1 cellular context compared by ENCODE assay signal in the genomic region with DNA sequence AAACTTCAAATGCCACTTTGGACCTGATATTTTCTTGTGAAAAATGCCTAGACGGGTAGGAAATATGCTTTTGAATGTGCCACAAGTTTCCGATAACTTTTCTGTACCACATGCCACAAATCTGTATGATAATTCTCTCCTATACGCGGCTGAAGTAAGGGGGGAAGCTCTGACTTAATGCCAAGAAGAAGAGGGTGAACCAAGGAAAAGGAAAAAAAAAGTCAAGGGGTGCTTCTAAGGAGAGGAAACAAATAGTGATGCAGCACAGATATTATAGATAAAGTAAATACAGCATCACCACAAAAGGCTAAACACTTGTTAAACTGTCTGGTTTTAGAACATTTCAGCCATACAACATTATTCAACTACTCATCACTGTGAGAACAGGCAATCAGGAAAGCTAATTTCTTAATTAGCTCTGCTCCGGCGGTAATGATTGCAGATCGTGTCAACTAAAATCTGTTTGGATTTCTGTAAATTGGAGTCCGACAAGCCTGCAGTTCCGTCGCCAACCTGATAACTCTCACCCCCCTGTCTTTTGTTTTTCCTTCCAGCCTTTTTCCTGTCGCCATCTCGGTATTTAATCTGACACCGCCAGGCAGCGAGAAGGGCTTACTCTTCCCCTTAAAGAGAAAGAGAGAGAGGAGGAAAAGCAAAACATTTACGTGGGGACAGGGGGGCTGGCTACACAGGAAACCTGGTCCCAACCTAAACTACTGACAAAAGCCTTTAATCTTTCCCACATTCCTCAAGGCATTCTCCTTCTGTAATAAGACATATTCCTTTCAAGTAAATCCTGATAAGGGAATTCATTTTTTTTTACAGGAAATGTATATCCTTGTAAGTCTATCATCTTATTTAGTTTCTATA.
TF ChIP-seq lines count a peak whose summit lies in the region.

No MANE protein-coding gene starts in this region.

TF ChIP-seq in HepG2, 621 proteins besides CTCF, POLR2A, EP300 and RAD21 (continued from another document):
- TF ChIP-seq, protein P1, sequence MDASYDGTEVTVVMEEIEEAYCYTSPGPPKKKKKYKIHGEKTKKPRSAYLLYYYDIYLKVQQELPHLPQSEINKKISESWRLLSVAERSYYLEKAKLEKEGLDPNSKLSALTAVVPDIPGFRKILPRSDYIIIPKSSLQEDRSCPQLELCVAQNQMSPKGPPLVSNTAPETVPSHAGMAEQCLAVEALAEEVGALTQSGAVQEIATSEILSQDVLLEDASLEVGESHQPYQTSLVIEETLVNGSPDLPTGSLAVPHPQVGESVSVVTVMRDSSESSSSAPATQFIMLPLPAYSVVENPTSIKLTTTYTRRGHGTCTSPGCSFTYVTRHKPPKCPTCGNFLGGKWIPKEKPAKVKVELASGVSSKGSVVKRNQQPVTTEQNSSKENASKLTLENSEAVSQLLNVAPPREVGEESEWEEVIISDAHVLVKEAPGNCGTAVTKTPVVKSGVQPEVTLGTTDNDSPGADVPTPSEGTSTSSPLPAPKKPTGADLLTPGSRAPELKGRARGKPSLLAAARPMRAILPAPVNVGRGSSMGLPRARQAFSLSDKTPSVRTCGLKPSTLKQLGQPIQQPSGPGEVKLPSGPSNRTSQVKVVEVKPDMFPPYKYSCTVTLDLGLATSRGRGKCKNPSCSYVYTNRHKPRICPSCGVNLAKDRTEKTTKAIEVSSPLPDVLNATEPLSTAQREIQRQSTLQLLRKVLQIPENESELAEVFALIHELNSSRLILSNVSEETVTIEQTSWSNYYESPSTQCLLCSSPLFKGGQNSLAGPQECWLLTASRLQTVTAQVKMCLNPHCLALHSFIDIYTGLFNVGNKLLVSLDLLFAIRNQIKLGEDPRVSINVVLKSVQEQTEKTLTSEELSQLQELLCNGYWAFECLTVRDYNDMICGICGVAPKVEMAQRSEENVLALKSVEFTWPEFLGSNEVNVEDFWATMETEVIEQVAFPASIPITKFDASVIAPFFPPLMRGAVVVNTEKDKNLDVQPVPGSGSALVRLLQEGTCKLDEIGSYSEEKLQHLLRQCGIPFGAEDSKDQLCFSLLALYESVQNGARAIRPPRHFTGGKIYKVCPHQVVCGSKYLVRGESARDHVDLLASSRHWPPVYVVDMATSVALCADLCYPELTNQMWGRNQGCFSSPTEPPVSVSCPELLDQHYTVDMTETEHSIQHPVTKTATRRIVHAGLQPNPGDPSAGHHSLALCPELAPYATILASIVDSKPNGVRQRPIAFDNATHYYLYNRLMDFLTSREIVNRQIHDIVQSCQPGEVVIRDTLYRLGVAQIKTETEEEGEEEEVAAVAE (CRISPR knock-in tag; IDR thresholded peaks at IDR 0.05; ENCODE audit: borderline replicate concordance): no peak
- TF ChIP-seq, protein P2, sequence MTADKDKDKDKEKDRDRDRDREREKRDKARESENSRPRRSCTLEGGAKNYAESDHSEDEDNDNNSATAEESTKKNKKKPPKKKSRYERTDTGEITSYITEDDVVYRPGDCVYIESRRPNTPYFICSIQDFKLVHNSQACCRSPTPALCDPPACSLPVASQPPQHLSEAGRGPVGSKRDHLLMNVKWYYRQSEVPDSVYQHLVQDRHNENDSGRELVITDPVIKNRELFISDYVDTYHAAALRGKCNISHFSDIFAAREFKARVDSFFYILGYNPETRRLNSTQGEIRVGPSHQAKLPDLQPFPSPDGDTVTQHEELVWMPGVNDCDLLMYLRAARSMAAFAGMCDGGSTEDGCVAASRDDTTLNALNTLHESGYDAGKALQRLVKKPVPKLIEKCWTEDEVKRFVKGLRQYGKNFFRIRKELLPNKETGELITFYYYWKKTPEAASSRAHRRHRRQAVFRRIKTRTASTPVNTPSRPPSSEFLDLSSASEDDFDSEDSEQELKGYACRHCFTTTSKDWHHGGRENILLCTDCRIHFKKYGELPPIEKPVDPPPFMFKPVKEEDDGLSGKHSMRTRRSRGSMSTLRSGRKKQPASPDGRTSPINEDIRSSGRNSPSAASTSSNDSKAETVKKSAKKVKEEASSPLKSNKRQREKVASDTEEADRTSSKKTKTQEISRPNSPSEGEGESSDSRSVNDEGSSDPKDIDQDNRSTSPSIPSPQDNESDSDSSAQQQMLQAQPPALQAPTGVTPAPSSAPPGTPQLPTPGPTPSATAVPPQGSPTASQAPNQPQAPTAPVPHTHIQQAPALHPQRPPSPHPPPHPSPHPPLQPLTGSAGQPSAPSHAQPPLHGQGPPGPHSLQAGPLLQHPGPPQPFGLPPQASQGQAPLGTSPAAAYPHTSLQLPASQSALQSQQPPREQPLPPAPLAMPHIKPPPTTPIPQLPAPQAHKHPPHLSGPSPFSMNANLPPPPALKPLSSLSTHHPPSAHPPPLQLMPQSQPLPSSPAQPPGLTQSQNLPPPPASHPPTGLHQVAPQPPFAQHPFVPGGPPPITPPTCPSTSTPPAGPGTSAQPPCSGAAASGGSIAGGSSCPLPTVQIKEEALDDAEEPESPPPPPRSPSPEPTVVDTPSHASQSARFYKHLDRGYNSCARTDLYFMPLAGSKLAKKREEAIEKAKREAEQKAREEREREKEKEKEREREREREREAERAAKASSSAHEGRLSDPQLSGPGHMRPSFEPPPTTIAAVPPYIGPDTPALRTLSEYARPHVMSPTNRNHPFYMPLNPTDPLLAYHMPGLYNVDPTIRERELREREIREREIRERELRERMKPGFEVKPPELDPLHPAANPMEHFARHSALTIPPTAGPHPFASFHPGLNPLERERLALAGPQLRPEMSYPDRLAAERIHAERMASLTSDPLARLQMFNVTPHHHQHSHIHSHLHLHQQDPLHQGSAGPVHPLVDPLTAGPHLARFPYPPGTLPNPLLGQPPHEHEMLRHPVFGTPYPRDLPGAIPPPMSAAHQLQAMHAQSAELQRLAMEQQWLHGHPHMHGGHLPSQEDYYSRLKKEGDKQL (CRISPR knock-in tag; IDR thresholded peaks at IDR 0.05; ENCODE audit: low read depth): no peak
- TF ChIP-seq ARNT2 (CRISPR knock-in tag; IDR thresholded peaks at IDR 0.05; ENCODE audit: low read depth) (no peak), NFKBIZ (CRISPR knock-in tag; IDR thresholded peaks at IDR 0.05) (no peak), CBX2 (IDR thresholded peaks at IDR 0.05; ENCODE audit: low read depth, low read length) (no peak), CBX2 (CRISPR knock-in tag; IDR thresholded peaks at IDR 0.05; ENCODE audit: low read depth) (no peak)
- TF ChIP-seq, protein P3, sequence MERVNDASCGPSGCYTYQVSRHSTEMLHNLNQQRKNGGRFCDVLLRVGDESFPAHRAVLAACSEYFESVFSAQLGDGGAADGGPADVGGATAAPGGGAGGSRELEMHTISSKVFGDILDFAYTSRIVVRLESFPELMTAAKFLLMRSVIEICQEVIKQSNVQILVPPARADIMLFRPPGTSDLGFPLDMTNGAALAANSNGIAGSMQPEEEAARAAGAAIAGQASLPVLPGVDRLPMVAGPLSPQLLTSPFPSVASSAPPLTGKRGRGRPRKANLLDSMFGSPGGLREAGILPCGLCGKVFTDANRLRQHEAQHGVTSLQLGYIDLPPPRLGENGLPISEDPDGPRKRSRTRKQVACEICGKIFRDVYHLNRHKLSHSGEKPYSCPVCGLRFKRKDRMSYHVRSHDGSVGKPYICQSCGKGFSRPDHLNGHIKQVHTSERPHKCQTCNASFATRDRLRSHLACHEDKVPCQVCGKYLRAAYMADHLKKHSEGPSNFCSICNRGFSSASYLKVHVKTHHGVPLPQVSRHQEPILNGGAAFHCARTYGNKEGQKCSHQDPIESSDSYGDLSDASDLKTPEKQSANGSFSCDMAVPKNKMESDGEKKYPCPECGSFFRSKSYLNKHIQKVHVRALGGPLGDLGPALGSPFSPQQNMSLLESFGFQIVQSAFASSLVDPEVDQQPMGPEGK (CRISPR knock-in tag; IDR thresholded peaks at IDR 0.05): no peak
- TF ChIP-seq, protein P4, sequence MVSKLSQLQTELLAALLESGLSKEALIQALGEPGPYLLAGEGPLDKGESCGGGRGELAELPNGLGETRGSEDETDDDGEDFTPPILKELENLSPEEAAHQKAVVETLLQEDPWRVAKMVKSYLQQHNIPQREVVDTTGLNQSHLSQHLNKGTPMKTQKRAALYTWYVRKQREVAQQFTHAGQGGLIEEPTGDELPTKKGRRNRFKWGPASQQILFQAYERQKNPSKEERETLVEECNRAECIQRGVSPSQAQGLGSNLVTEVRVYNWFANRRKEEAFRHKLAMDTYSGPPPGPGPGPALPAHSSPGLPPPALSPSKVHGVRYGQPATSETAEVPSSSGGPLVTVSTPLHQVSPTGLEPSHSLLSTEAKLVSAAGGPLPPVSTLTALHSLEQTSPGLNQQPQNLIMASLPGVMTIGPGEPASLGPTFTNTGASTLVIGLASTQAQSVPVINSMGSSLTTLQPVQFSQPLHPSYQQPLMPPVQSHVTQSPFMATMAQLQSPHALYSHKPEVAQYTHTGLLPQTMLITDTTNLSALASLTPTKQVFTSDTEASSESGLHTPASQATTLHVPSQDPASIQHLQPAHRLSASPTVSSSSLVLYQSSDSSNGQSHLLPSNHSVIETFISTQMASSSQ (IDR thresholded peaks at IDR 0.05; ENCODE audit: low read depth): no peak
- TF ChIP-seq, protein P4 (CRISPR knock-in tag; IDR thresholded peaks at IDR 0.05; ENCODE audit: borderline replicate concordance): no peak
- TF ChIP-seq, protein P5, sequence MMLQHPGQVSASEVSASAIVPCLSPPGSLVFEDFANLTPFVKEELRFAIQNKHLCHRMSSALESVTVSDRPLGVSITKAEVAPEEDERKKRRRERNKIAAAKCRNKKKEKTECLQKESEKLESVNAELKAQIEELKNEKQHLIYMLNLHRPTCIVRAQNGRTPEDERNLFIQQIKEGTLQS (CRISPR knock-in tag; IDR thresholded peaks at IDR 0.05): no peak
TF ChIP-seq in HepG2: peak in this region for 0.
